Comparison of ENCODE assay signal across 27 cellular contexts in genomic region chr3:72065872-72066641, GRCh38.
"Had no signal": no experiment of that assay in that cellular context is flagged by ENCODE, and none has a peak within 500 bp of the region (broad histone marks: within the 10 kb centered on the region; RNA-seq: fewer than 3 reads in every experiment).

No MANE protein-coding gene starts in this region.

- H3K36me3 ChIP-seq: breast epithelium, left lung, lower lobe of right lung, stomach, tibial artery, upper lobe of right lung had no signal

- FAIRE-seq: islet of Langerhans had no signal

- H3K27ac Mint-ChIP-seq: activated B cell treated with CpG ODN at 0.5 μM for 24 hours; activated CD8-positive, alpha-beta T cell treated with anti-CD3 and anti-CD28 coated beads for 36 hours; activated T-helper 17 cell treated with anti-CD3 and anti-CD28 coated beads, Interleukin-2, amount 50 U/mL, for 72 hours; natural killer cell; stimulated activated naive B cell treated with anti-CD40 and anti-IgM and Interleukin-4, amounts not matched to agents 10 μg/mL and 1 μg/mL and 100 μg/mL, for 72 hours had no signal

- H3K27ac ChIP-seq: breast epithelium, epithelial cell of prostate, left lung, lower lobe of right lung, stomach, tibial artery, upper lobe of right lung had no signal

- DNase-seq: activated B cell treated with CpG ODN at 0.5 μM for 24 hours; activated CD4-positive, alpha-beta T cell treated with anti-CD3 and anti-CD28 coated beads, Interleukin-2, amount 50 U/mL, for 1 hour; activated CD8-positive, alpha-beta T cell treated with anti-CD3 and anti-CD28 coated beads for 36 hours; activated gamma-delta T cell treated with Interleukin-2 at 50 U/mL for 16 hours; activated naive CD4-positive, alpha-beta T cell treated with anti-CD3 and anti-CD28 coated beads, Interleukin-2, amount 50 U/mL, for 16 hours; activated T-cell treated with anti-CD3 and anti-CD28 coated beads, Interleukin-2, amount 50 U/mL, for 4 hours; central memory CD4-positive, alpha-beta T cell; dermis blood vessel endothelial cell; effector CD4-positive, alpha-beta T cell; glutamatergic neuron; left lung; lower lobe of right lung; mesendoderm; natural killer cell; posterior cingulate gyrus; right cardiac atrium; stimulated activated CD4-positive, alpha-beta T cell treated with anti-CD3 and anti-CD28 coated beads, Interleukin-15, amount 100 ng/mL, for 24 hours; stimulated activated CD4-positive, alpha-beta T cell treated with anti-CD3 and anti-CD28 coated beads, Interleukin-2, amount 100 ng/mL, for 24 hours; stimulated activated naive B cell treated with anti-CD40 and anti-IgM and Interleukin-4, amounts not matched to agents 10 μg/mL and 1 μg/mL and 100 μg/mL, for 72 hours; stomach; T-helper 9 cell; tibial artery; upper lobe of right lung had no signal

- H3K4me3 ChIP-seq: breast epithelium, left lung, lower lobe of right lung, stomach, tibial artery, upper lobe of right lung had no signal

- H3K4me1 Mint-ChIP-seq: activated B cell treated with CpG ODN at 0.5 μM for 24 hours; activated T-helper 17 cell treated with anti-CD3 and anti-CD28 coated beads, Interleukin-2, amount 50 U/mL, for 72 hours; natural killer cell had no signal

- H3K36me3 Mint-ChIP-seq: natural killer cell had no signal

- H3K4me1 ChIP-seq: breast epithelium, left lung, lower lobe of right lung, stomach, tibial artery, upper lobe of right lung had no signal

- H3K4me3 Mint-ChIP-seq: activated B cell treated with CpG ODN at 0.5 μM for 24 hours; activated CD8-positive, alpha-beta T cell treated with anti-CD3 and anti-CD28 coated beads for 36 hours; activated T-cell treated with anti-CD3 and anti-CD28 coated beads, Interleukin-2, amount 50 U/mL, for 4 hours; activated T-helper 17 cell treated with anti-CD3 and anti-CD28 coated beads, Interleukin-2, amount 50 U/mL, for 72 hours; natural killer cell; stimulated activated naive B cell treated with anti-CD40 and anti-IgM and Interleukin-4, amounts not matched to agents 10 μg/mL and 1 μg/mL and 100 μg/mL, for 72 hours had no signal

- ATAC-seq: activated CD8-positive, alpha-beta T cell treated with anti-CD3 and anti-CD28 coated beads for 36 hours; activated T-cell treated with anti-CD3 and anti-CD28 coated beads, Interleukin-2, amount 50 U/mL, for 4 hours; activated T-helper 17 cell treated with anti-CD3 and anti-CD28 coated beads, Interleukin-2, amount 50 U/mL, for 72 hours; left lung; lower lobe of right lung; natural killer cell; right cardiac atrium; stimulated activated naive B cell treated with anti-CD40 and anti-IgM and Interleukin-4, amounts not matched to agents 10 μg/mL and 1 μg/mL and 100 μg/mL, for 72 hours; upper lobe of right lung had no signal

- H3K27me3 ChIP-seq: breast epithelium, left lung, stomach, tibial artery had no signal
